ENCODE assay signal across 1 cellular context in the genomic region with DNA sequence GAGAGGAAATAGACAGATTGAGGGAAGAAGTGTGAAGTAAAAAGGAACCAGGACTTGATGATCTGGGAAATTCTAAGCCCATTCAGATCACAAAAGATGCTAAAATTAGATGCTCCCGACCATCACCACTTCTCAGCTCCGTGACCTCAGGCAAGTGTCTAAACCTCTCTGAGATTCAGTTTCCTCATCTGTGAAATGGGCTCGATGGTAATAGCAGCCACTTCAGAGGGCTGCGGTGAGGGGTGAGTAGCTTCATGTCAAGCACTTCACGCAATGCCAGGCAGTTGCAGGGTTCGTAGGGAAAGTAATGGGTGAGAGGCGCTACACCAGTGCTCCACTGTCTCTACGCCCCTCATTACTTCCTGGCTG.
TF ChIP-seq lines count a peak whose summit lies in the region.

No MANE protein-coding gene starts in this region.

TF ChIP-seq in GM12878, 131 proteins besides CTCF, POLR2A, EP300 and RAD21 (continued from another document):
- TF ChIP-seq ATF2 (IDR thresholded peaks at IDR 0.05; ENCODE audit: low read length): no peak
- TF ChIP-seq, protein P1, sequence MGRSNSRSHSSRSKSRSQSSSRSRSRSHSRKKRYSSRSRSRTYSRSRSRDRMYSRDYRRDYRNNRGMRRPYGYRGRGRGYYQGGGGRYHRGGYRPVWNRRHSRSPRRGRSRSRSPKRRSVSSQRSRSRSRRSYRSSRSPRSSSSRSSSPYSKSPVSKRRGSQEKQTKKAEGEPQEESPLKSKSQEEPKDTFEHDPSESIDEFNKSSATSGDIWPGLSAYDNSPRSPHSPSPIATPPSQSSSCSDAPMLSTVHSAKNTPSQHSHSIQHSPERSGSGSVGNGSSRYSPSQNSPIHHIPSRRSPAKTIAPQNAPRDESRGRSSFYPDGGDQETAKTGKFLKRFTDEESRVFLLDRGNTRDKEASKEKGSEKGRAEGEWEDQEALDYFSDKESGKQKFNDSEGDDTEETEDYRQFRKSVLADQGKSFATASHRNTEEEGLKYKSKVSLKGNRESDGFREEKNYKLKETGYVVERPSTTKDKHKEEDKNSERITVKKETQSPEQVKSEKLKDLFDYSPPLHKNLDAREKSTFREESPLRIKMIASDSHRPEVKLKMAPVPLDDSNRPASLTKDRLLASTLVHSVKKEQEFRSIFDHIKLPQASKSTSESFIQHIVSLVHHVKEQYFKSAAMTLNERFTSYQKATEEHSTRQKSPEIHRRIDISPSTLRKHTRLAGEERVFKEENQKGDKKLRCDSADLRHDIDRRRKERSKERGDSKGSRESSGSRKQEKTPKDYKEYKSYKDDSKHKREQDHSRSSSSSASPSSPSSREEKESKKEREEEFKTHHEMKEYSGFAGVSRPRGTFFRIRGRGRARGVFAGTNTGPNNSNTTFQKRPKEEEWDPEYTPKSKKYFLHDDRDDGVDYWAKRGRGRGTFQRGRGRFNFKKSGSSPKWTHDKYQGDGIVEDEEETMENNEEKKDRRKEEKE (IDR thresholded peaks at IDR 0.05): no peak
- TF ChIP-seq E2F8 (IDR thresholded peaks at IDR 0.05; ENCODE audit: low read depth, partially characterized antibody): no peak
- TF ChIP-seq FOS (IDR thresholded peaks at IDR 0.05; ENCODE audit: borderline replicate concordance, extremely low read depth, insufficient read length): no peak
- TF ChIP-seq BCL11A (IDR thresholded peaks at IDR 0.05; ENCODE audit: low read depth, low read length): no peak
- TF ChIP-seq, protein P2, sequence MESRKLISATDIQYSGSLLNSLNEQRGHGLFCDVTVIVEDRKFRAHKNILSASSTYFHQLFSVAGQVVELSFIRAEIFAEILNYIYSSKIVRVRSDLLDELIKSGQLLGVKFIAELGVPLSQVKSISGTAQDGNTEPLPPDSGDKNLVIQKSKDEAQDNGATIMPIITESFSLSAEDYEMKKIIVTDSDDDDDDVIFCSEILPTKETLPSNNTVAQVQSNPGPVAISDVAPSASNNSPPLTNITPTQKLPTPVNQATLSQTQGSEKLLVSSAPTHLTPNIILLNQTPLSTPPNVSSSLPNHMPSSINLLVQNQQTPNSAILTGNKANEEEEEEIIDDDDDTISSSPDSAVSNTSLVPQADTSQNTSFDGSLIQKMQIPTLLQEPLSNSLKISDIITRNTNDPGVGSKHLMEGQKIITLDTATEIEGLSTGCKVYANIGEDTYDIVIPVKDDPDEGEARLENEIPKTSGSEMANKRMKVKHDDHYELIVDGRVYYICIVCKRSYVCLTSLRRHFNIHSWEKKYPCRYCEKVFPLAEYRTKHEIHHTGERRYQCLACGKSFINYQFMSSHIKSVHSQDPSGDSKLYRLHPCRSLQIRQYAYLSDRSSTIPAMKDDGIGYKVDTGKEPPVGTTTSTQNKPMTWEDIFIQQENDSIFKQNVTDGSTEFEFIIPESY (IDR thresholded peaks at IDR 0.05): no peak
- no peak for TF ChIP-seq RFX5 (IDR thresholded peaks at IDR 0.05; ENCODE audit: low read depth, low read length)
- TF ChIP-seq SREBF2 (IDR thresholded peaks at IDR 0.05; ENCODE audit: low read length): no peak
- TF ChIP-seq TCF7 (IDR thresholded peaks at IDR 0.05; ENCODE audit: borderline replicate concordance): no peak
- TF ChIP-seq BACH1 (IDR thresholded peaks at IDR 0.05; ENCODE audit: borderline replicate concordance): no peak
- TF ChIP-seq TAF1 (IDR thresholded peaks at IDR 0.05; ENCODE audit: borderline replicate concordance, low read depth, low read length): no peak
